8 cellular contexts compared by ENCODE assay signal in the genomic region with DNA sequence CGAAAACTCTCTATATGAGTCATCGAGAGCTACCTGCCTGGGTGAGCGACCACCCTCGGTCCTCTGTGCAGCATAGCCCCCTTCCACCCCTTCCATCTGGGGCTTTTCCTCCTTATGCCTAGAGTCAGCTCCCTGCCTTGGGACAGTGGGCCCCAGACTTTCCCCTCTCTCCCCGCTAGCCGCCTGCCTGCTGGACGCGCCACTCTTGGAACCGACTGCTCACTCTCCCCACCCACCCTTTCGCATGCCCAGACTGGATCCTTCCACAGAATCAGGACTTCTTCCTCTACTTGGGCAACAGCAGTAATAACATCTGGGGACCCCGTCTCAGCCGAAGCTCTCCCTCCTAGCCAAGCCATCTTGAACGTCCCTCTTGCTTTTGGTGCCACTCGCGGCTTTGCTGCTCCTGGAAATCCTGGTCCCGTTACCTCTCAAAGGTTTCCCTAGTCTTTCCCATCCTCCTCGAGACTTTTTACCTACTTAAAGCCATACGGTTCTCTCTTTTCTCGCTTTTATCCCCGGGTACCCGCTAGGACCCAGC. TPM values are rescaled to one million over a fixed set of nuclear protein-coding genes. Genes with fewer than 3 reads are reported as not detected.
DNase-seq lines count a peak whose midpoint lies in the region; ATAC-seq and TF ChIP-seq lines count a peak whose summit lies in the region.

No MANE protein-coding gene starts in this region.

- peak overlapping the region; percentile 68 for H3K4ac ChIP-seq in trophoblast cell (ENCODE audit: low read depth, low read length)

- peak overlapping the region; percentile 94 for H3K4me2 ChIP-seq in trophoblast cell (ENCODE audit: low read length)

- peak overlapping the region; percentile 86 for H4K8ac ChIP-seq in trophoblast cell (ENCODE audit: low read depth, low read length)

- no peaks in the 10 kb centered on the region for H3K9me3 Mint-ChIP-seq in activated CD4-positive, alpha-beta memory T cell treated with anti-CD3 and anti-CD28 coated beads for 36 hours

- H3K4me1 Mint-ChIP-seq in activated CD4-positive, alpha-beta memory T cell treated with anti-CD3 and anti-CD28 coated beads for 36 hours (ENCODE audit: low read depth) = peaks cover 63% of the 10 kb centered on the region

- no CpG with 5 or more reads among the region's 21 CpGs for WGBS in trophoblast cell (ENCODE audit: extremely low coverage, insufficient coverage, insufficient read length)

- peak overlapping the region; percentile 83 for H3K9ac ChIP-seq in trophoblast cell (ENCODE audit: low read length)

- H2AK5ac ChIP-seq in trophoblast cell (ENCODE audit: low read length) = peak overlapping the region; percentile 70

- H2BK120ac ChIP-seq in trophoblast cell (ENCODE audit: insufficient read depth, low read length, poor library complexity) = peak overlapping the region; percentile 65

- H3K4me3 ChIP-seq in AG10803 (ENCODE audit: low read length) (peak overlapping the region; percentile 92), H7 (ENCODE audit: insufficient read depth, low read depth, low read length) (peak overlapping the region; percentile 88), trophoblast cell (ENCODE audit: low read depth, low read length) (peak overlapping the region; percentile 87)

- H3K27me3 Mint-ChIP-seq in activated CD4-positive, alpha-beta memory T cell treated with anti-CD3 and anti-CD28 coated beads for 36 hours = no peaks in the 10 kb centered on the region

- H4K91ac ChIP-seq in trophoblast cell (ENCODE audit: low read depth, low read length) = peak overlapping the region; percentile 85

- POLR2A ChIA-PET in activated CD4-positive, alpha-beta memory T cell treated with anti-CD3 and anti-CD28 coated beads for 36 hours (lab: Charles Lee) = interaction anchor here (0.6 to 3.8 kb wide), 12 partner anchors 10 to 965 kb away, joined by 3 to 45 read pairs (median 10); partner anchors contain the start of genes MYL6, MYL6B, PA2G4 and RNF41

- peak overlapping the region; percentile 58 for H4K12ac ChIP-seq in trophoblast cell (ENCODE audit: low read depth, low read length)

- H2BK5ac ChIP-seq in trophoblast cell (ENCODE audit: low read depth, low read length, poor library complexity) = peak overlapping the region; percentile 62

- peak overlapping the region; percentile 97 for H3K14ac ChIP-seq in trophoblast cell (ENCODE audit: low read length)

- peaks cover 9% of the 10 kb centered on the region for H3K79me1 ChIP-seq in trophoblast cell (ENCODE audit: low read length)

- H3K18ac ChIP-seq in trophoblast cell (ENCODE audit: low read length) = peak overlapping the region; percentile 94

- peaks cover 27% of the 10 kb centered on the region for H3K36me3 ChIP-seq in H7 (replicated peaks; ENCODE audit: control insufficient read depth, insufficient read depth, low read length)
- H3K36me3 ChIP-seq in trophoblast cell (ENCODE audit: control insufficient read depth in 1 of 2, insufficient read depth in 2 of 2, low read length in 2 of 2) = peaks cover 19 to 33% of the 10 kb centered on the region in 2 experiments

- H3K79me2 ChIP-seq in trophoblast cell (ENCODE audit: control insufficient read depth, insufficient read depth, low read length, poor library complexity) = peaks cover 7% of the 10 kb centered on the region

- TF ChIP-seq CTCF in AG10803 (conservative IDR thresholded peaks at IDR 0.05; ENCODE audit: low read length) = no peak

- CTCF ChIA-PET in activated CD4-positive, alpha-beta memory T cell treated with anti-CD3 and anti-CD28 coated beads for 36 hours (lab: Charles Lee) = interaction anchor here (0.9 to 7.8 kb wide), 14 partner anchors 8 to 390 kb away, joined by 3 to 118 read pairs (median 4); partner anchors contain the start of genes MYL6, MYL6B, PA2G4 and RPL41

- H3K23ac ChIP-seq in trophoblast cell (ENCODE audit: low read length) = no peak overlapping the region

- H3K27ac Mint-ChIP-seq in activated CD4-positive, alpha-beta memory T cell treated with anti-CD3 and anti-CD28 coated beads for 36 hours = peak overlapping the region; percentile 93

- peaks cover 44% of the 10 kb centered on the region for H3K36me3 Mint-ChIP-seq in activated CD4-positive, alpha-beta memory T cell treated with anti-CD3 and anti-CD28 coated beads for 36 hours

- no peaks in the 10 kb centered on the region for H3K9me3 ChIP-seq in trophoblast cell (ENCODE audit: insufficient read depth, low read depth, low read length)

- peak overlapping the region; percentile 63 for H3K27ac ChIP-seq in trophoblast cell (ENCODE audit: low read depth, low read length)

- intact Hi-C loops in activated CD4-positive, alpha-beta memory T cell treated with anti-CD3 and anti-CD28 coated beads for 36 hours (cut with micrococcal nuclease) = loop anchor here (1.0 kb wide), 2 partner anchors 10 to 24 kb away; partner anchors contain the start of gene PA2G4

- H3K27me3 ChIP-seq in H7 (ENCODE audit: control insufficient read depth, insufficient read depth, low read length) (no peaks in the 10 kb centered on the region), trophoblast cell (ENCODE audit: insufficient read depth, low read length) (no peaks in the 10 kb centered on the region)

- H3K4me1 ChIP-seq in trophoblast cell (ENCODE audit: control insufficient read depth in 1 of 2, insufficient read depth in 2 of 2, low read length in 2 of 2) = peaks cover 11 to 12% of the 10 kb centered on the region in 2 experiments

- peak overlapping the region; percentile 97 for H3K4me3 Mint-ChIP-seq in activated CD4-positive, alpha-beta memory T cell treated with anti-CD3 and anti-CD28 coated beads for 36 hours

- peak overlapping the region; percentile 30 for H2BK12ac ChIP-seq in trophoblast cell (ENCODE audit: low read length)

- DNase-seq in AG10803 (ENCODE audit: low read depth) = peak; percentile 18
- DNase-seq in H7 = peak; percentile 65
- DNase-seq in activated CD4-positive, alpha-beta memory T cell treated with anti-CD3 and anti-CD28 coated beads for 36 hours = no peak
- DNase-seq in globus pallidus (ENCODE audit: low spot score) = peak; percentile 23
- DNase-seq in trophoblast cell = no peak
- no peak for DNase-seq in NCI-H2227 treated with DMSO at 0.1 percent for 48 hours (lab: John Stamatoyannopoulos, UW)
- no peak for DNase-seq in activated effector memory CD4-positive, alpha-beta T cell treated with anti-CD3 and anti-CD28 coated beads, Interleukin-2, amount 50 U/mL, for 16 hours

- H2AFZ ChIP-seq in trophoblast cell (ENCODE audit: insufficient read depth, low read length, poor library complexity) = peak overlapping the region; percentile 85

- no peak for ATAC-seq in HG03025 (IDR thresholded peaks at IDR 0.05; ENCODE audit: low FRiP score, unreplicated experiment)

RNA-seq across cellular contexts. Expression of gene ESYT1, which starts 0.7 kb away (rescaled TPM):
- total RNA-seq in H7 (2014; rRNA removed; shearing (Covaris generic)) = 120 and 127 TPM in 2 replicates
- 100 to 1,000 TPM; 142 to 146 TPM for total RNA-seq in activated CD4-positive, alpha-beta memory T cell treated with anti-CD3 and anti-CD28 coated beads for 36 hours
- polyA plus RNA-seq in trophoblast cell (2013) = 56.2 and 64.3 TPM in 2 replicates

RNA-seq across cellular contexts. Expression of gene ZC3H10, which starts 10.7 kb away (rescaled TPM):
- total RNA-seq in H7 (2014; rRNA removed; shearing (Covaris generic)) = 8.2 and 11.3 TPM in 2 replicates
- 1 to 10 TPM; 5.1 to 7.2 TPM for total RNA-seq in activated CD4-positive, alpha-beta memory T cell treated with anti-CD3 and anti-CD28 coated beads for 36 hours
- 2.0 TPM in 2 replicates for polyA plus RNA-seq in trophoblast cell (2013)

RNA-seq across cellular contexts. Expression of gene RPL41, which starts 12.3 kb away (rescaled TPM):
- total RNA-seq in H7 (2014; rRNA removed; shearing (Covaris generic)) = 3,839 and 4,060 TPM in 2 replicates
- total RNA-seq in activated CD4-positive, alpha-beta memory T cell treated with anti-CD3 and anti-CD28 coated beads for 36 hours = 1,000 to 10,000 TPM; 5,210 to 5,251 TPM
- polyA plus RNA-seq in trophoblast cell (2013) = 9,463 and 9,643 TPM in 2 replicates

RNA-seq across cellular contexts. Expression of gene MYL6B, which starts 23.6 kb away (rescaled TPM):
- 118 and 129 TPM in 2 replicates for total RNA-seq in H7 (2014; rRNA removed; shearing (Covaris generic))
- 10 to 100 TPM; 63.8 to 70.8 TPM for total RNA-seq in activated CD4-positive, alpha-beta memory T cell treated with anti-CD3 and anti-CD28 coated beads for 36 hours
- polyA plus RNA-seq in trophoblast cell (2013) = 91.8 and 91.9 TPM in 2 replicates

RNA-seq across cellular contexts. Expression of gene PA2G4, which starts 24.4 kb away (rescaled TPM):
- total RNA-seq in H7 (2014; rRNA removed; shearing (Covaris generic)) = 273 and 282 TPM in 2 replicates
- 100 to 1,000 TPM; 399 to 410 TPM for total RNA-seq in activated CD4-positive, alpha-beta memory T cell treated with anti-CD3 and anti-CD28 coated beads for 36 hours
- 131 and 133 TPM in 2 replicates for polyA plus RNA-seq in trophoblast cell (2013)

Comparison
In these comparisons a context has a peak if more than half of its experiments do, and no peak if none do; other contexts are left out.
1. DNase-seq: peak in AG10803 (single experiment), H7 (single experiment) and globus pallidus (single experiment); none in activated CD4-positive, alpha-beta memory T cell treated with anti-CD3 and anti-CD28 coated beads for 36 hours (single experiment), trophoblast cell (0 of 2), NCI-H2227 treated with DMSO at 0.1 percent for 48 hours (single experiment) and activated effector memory CD4-positive, alpha-beta T cell treated with anti-CD3 and anti-CD28 coated beads, Interleukin-2, amount 50 U/mL, for 16 hours (single experiment).
2. Peak in every context shown above with its lines, with median percentiles within 50 percentile points of each other: H3K4me3 ChIP-seq.